ENCODE assay signal across 8 cellular contexts in genomic region chr7:10734595-10734994, GRCh38.
"Had no signal": no experiment of that assay in that cellular context is flagged by ENCODE, and none has a peak within 500 bp of the region (broad histone marks: within the 10 kb centered on the region; RNA-seq: fewer than 3 reads in every experiment).

No MANE protein-coding gene starts in this region.

- DNase-seq: GDM1, GF-D8 had no signal

- ATAC-seq: GM12878 had no signal

- FAIRE-seq: G401.6, GM12878, GM12891, GM12892, GM18507, GM19239 had no signal

- H3K4me3 ChIP-seq: GM12878 had no signal
